ENCODE assay signal across 25 cellular contexts in the genomic region with DNA sequence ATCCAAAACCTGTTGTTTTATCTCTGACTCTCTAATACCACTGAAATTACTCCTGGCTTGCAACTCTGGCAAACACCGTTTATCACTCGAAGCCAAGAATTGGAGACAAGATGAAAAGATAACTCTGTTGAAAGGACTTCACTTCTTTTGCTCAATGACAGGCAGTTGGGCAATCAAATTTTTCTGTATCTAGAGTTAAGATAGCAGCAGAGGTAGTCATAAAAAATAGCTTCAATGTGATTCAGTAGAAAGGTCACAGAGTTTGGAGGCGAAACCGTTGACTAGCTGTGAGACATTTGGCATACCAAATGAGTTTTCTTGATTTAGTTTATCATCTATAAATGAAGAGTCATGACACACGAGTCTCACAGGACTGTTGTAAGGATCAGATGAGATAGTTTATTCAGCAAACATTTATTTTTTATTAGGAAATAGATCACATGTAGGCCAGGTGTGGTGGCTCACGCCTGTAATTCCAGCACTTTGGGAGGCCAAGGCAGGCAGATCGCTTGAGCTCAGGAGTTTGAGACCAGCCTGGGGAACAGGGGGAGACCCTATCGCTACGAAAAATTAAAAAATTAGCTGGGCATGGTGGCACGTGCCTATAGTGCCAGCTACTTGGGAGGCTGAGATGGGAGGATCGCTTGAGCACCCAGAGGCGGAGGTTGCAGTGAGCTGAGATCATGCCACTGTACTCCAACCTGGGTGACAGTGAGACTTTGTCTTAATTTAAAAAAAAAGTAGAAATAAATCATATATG. TPM values are rescaled to one million over a fixed set of nuclear protein-coding genes. Genes with fewer than 3 reads are reported as not detected.
DNase-seq lines count a peak whose midpoint lies in the region; ATAC-seq, FAIRE-seq and TF ChIP-seq lines count a peak whose summit lies in the region.
"Had no signal": no experiment of that assay in that cellular context is flagged by ENCODE, and none has a peak within 500 bp of the region (broad histone marks: within the 10 kb centered on the region; RNA-seq: fewer than 3 reads in every experiment).

No MANE protein-coding gene starts in this region.

- H4K20me1 ChIP-seq in PC-3 (ENCODE audit: low read length) = no peaks in the 10 kb centered on the region

- H3K9me3 ChIP-seq in CD4-positive, CD25-positive, alpha-beta regulatory T cell (ENCODE audit: control insufficient read depth in 2 of 2, low read length in 2 of 2) = no peaks in the 10 kb centered on the region
- no peaks in the 10 kb centered on the region for H3K9me3 ChIP-seq in PC-3 (ENCODE audit: low read length)
- H3K9me3 ChIP-seq in prostate gland = no peaks in the 10 kb centered on the region
- H3K9me3 ChIP-seq: HAP-1, thyroid gland had no signal

- no peak for TF ChIP-seq CTCF in PC-3 (conservative IDR thresholded peaks at IDR 0.05; ENCODE audit: low read depth, low read length)
- TF ChIP-seq CTCF in bronchial epithelial cell (IDR thresholded peaks at IDR 0.05; ENCODE audit: insufficient read depth, low read length, severe bottlenecking) = no peak
- no peak for TF ChIP-seq CTCF in prostate gland (IDR thresholded peaks at IDR 0.05)
- TF ChIP-seq CTCF in glutamatergic neuron (IDR thresholded peaks at IDR 0.05; ENCODE audit: partially characterized antibody, unreplicated experiment) = no peak

- POLR2A ChIA-PET in PC-3 (lab: Charles Lee; ENCODE audit: unreplicated experiment) (no interaction called here), T-cell (lab: Charles Lee) (no interaction called here)

- peak overlapping the region in 1 of 4 donors; percentile 43 for H3K4me3 Mint-ChIP-seq in CD4-positive, CD25-positive, alpha-beta regulatory T cell
- H3K4me3 Mint-ChIP-seq in T-cell (no peak overlapping the region), glutamatergic neuron (ENCODE audit: unreplicated experiment) (no peak overlapping the region)
- H3K4me3 Mint-ChIP-seq: CD8-positive, alpha-beta T cell; effector memory CD8-positive, alpha-beta T cell; neural progenitor cell; stimulated activated effector memory CD8-positive, alpha-beta T cell treated with anti-CD3 and anti-CD28 coated beads, Interleukin-12 subunit alpha, Interleukin-12 subunit beta, amount 100 ng/mL, for 72 hours had no signal

- intact Hi-C loops in PC-3 (cut with micrococcal nuclease) = loop anchor here (10.0 kb wide), 1 partner anchor 519 kb away; no protein-coding TSS in a partner anchor
- intact Hi-C loops in prostate gland (cut with DNase I) = no loop called here

- peaks cover 4% of the 10 kb centered on the region for H3K27me3 ChIP-seq in CD4-positive, CD25-positive, alpha-beta regulatory T cell (ENCODE audit: control insufficient read depth, insufficient read depth, low read length)
- H3K27me3 ChIP-seq in PC-3 (ENCODE audit: low read length) = no peaks in the 10 kb centered on the region
- no peaks in the 10 kb centered on the region for H3K27me3 ChIP-seq in bronchial epithelial cell (ENCODE audit: control insufficient read depth, insufficient read depth, low read length)
- H3K27me3 ChIP-seq in prostate gland (replicated peaks; ENCODE audit: insufficient read depth) = no peaks in the 10 kb centered on the region
- H3K27me3 ChIP-seq: thyroid gland had no signal

- no peak for FAIRE-seq in bronchial epithelial cell (lab: Jason Lieb, UNC)

- CTCF ChIA-PET in PC-3 (lab: Charles Lee) = interaction anchor here (1.4 kb wide), 1 partner anchor 79 kb away, joined by 3 read pairs; no protein-coding TSS in a partner anchor
- CTCF ChIA-PET in T-cell (lab: Charles Lee) = interaction anchor here in 1 of 2 donors (1.4 kb wide), 1 partner anchor 112 kb away, joined by 3 read pairs; no protein-coding TSS in a partner anchor

- no peaks in the 10 kb centered on the region for H3K27me3 Mint-ChIP-seq in CD4-positive, CD25-positive, alpha-beta regulatory T cell
- H3K27me3 Mint-ChIP-seq in T-cell = no peaks in the 10 kb centered on the region
- H3K27me3 Mint-ChIP-seq in glutamatergic neuron (ENCODE audit: unreplicated experiment) = peaks cover 2% of the 10 kb centered on the region
- H3K27me3 Mint-ChIP-seq: effector memory CD8-positive, alpha-beta T cell had no signal

- H2AFZ ChIP-seq in PC-3 (ENCODE audit: low read length) = no peak overlapping the region
- H2AFZ ChIP-seq: neural progenitor cell had no signal

- no peak overlapping the region for H3K27ac ChIP-seq in CD4-positive, CD25-positive, alpha-beta regulatory T cell (ENCODE audit: insufficient read depth, low read length, poor library complexity, severe bottlenecking)
- H3K27ac ChIP-seq in PC-3 (ENCODE audit: low read length) (peak overlapping the region; percentile 19; the same call in 1 of the 2 replicates), prostate gland (no peak overlapping the region)
- H3K27ac ChIP-seq: neural progenitor cell, SK-N-MC, thyroid gland had no signal

- peaks cover 13% of the 10 kb centered on the region for H3K4me1 ChIP-seq in CD4-positive, CD25-positive, alpha-beta regulatory T cell (ENCODE audit: control insufficient read depth, insufficient read depth, low read length, poor library complexity, severe bottlenecking)
- peaks cover 28% of the 10 kb centered on the region for H3K4me1 ChIP-seq in PC-3 (ENCODE audit: insufficient read depth, low read length)
- no peaks in the 10 kb centered on the region for H3K4me1 ChIP-seq in prostate gland (replicated peaks)
- H3K4me1 ChIP-seq: neural progenitor cell had no signal

- H3K4me2 ChIP-seq in PC-3 (ENCODE audit: low read length) = no peak overlapping the region
- H3K4me2 ChIP-seq: neural progenitor cell had no signal

- no peaks in the 10 kb centered on the region for H3K79me2 ChIP-seq in PC-3 (ENCODE audit: low read length)

- H3K9ac ChIP-seq in PC-3 (ENCODE audit: low read length) = no peak overlapping the region
- H3K9ac ChIP-seq: neural progenitor cell had no signal

- no peak overlapping the region for H3K4me3 ChIP-seq in CD4-positive, CD25-positive, alpha-beta regulatory T cell (ENCODE audit: low read depth, low read length)
- no peak overlapping the region for H3K4me3 ChIP-seq in PC-3 (ENCODE audit: low read length)
- no peak overlapping the region for H3K4me3 ChIP-seq in bronchial epithelial cell (ENCODE audit: low read depth, low read length)
- no peak overlapping the region for H3K4me3 ChIP-seq in prostate gland
- H3K4me3 ChIP-seq: HAP-1, neural progenitor cell, SK-N-MC, thyroid gland had no signal

- WGBS in prostate gland = 82% methylated on average over 12 of the region's 12 CpGs

- no peak for TF ChIP-seq POLR2A in prostate gland (IDR thresholded peaks at IDR 0.05)

- no peak for ATAC-seq in CD4-positive, CD25-positive, alpha-beta regulatory T cell (ENCODE audit: low read depth in 2 of 2)
- ATAC-seq in PC-3 (no peak), T-cell (replicated peaks in 1 of 4) (no peak)
- ATAC-seq: CD8-positive, alpha-beta T cell; effector memory CD8-positive, alpha-beta T cell; left lobe of liver; stimulated activated effector memory CD8-positive, alpha-beta T cell treated with anti-CD3 and anti-CD28 coated beads, Interleukin-12 subunit alpha, Interleukin-12 subunit beta, amount 100 ng/mL, for 72 hours had no signal

- no peaks in the 10 kb centered on the region for H3K9me2 ChIP-seq in PC-3 (replicated peaks; ENCODE audit: low read length)

- BruUV-seq in PC-3 (replicated peaks; lab: Mats Ljungman, UMichigan) = no TSS peak

- H3F3A ChIP-seq in PC-3 (ENCODE audit: low read length, unreplicated experiment) = no peaks in the 10 kb centered on the region

- H3K36me3 ChIP-seq in CD4-positive, CD25-positive, alpha-beta regulatory T cell (ENCODE audit: control insufficient read depth, insufficient read depth, low read length) = peaks cover 1% of the 10 kb centered on the region
- H3K36me3 ChIP-seq in PC-3 (ENCODE audit: low read depth, low read length) (no peaks in the 10 kb centered on the region), bronchial epithelial cell (ENCODE audit: control insufficient read depth, insufficient read depth, low read length) (no peaks in the 10 kb centered on the region), prostate gland (no peaks in the 10 kb centered on the region)
- H3K36me3 ChIP-seq: neural progenitor cell had no signal

- H3K4me1 Mint-ChIP-seq in CD4-positive, CD25-positive, alpha-beta regulatory T cell = peaks cover 0 to 16% (median 6%) of the 10 kb centered on the region in 4 donors
- H3K4me1 Mint-ChIP-seq in T-cell = peaks cover 8 to 17% (median 15%) of the 10 kb centered on the region in 3 donors
- peaks cover 10% of the 10 kb centered on the region for H3K4me1 Mint-ChIP-seq in glutamatergic neuron (ENCODE audit: low read depth, unreplicated experiment)

- DNase-seq in CD4-positive, CD25-positive, alpha-beta regulatory T cell = no peak
- DNase-seq in PC-3 (peak; percentile 72), bronchial epithelial cell (ENCODE audit: low read depth) (peak; percentile 81), kidney tubule cell (ENCODE audit: low spot score) (peak; percentile 74), GOT3 (lab: John Stamatoyannopoulos, UW) (no peak), T-cell (no peak), prostate gland (ENCODE audit: low spot score) (no peak), glutamatergic neuron (no peak)
- DNase-seq: activated CD4-positive, alpha-beta T cell treated with anti-CD3 and anti-CD28 coated beads for 4 hours; activated effector memory CD4-positive, alpha-beta T cell treated with Interleukin-2 at 50 U/mL for 16 hours; CD8-positive, alpha-beta T cell; cerebellar nuclear complex; DMS79; effector memory CD8-positive, alpha-beta T cell; foreskin melanocyte; KG1; NCI-H1105 treated with DMSO at 0.1 percent for 48 hours; NCI-H2107; NCI-H748 treated with DMSO at 0.1 percent for 48 hours; thyroid gland had no signal

- H3K9me3 Mint-ChIP-seq in CD4-positive, CD25-positive, alpha-beta regulatory T cell = peaks cover 0 to 4% (median 0%) of the 10 kb centered on the region in 7 donors
- peaks cover 0 to 4% (median 3%) of the 10 kb centered on the region in 3 donors for H3K9me3 Mint-ChIP-seq in T-cell
- no peaks in the 10 kb centered on the region for H3K9me3 Mint-ChIP-seq in glutamatergic neuron (ENCODE audit: unreplicated experiment)
- H3K9me3 Mint-ChIP-seq: effector memory CD8-positive, alpha-beta T cell; stimulated activated effector memory CD8-positive, alpha-beta T cell treated with anti-CD3 and anti-CD28 coated beads, Interleukin-12 subunit alpha, Interleukin-12 subunit beta, amount 100 ng/mL, for 72 hours had no signal

- peaks cover 15% of the 10 kb centered on the region for H3K36me3 Mint-ChIP-seq in CD4-positive, CD25-positive, alpha-beta regulatory T cell
- H3K36me3 Mint-ChIP-seq in T-cell (peaks cover 16% of the 10 kb centered on the region), glutamatergic neuron (ENCODE audit: unreplicated experiment) (peaks cover 7% of the 10 kb centered on the region)

- H3K27ac Mint-ChIP-seq in CD4-positive, CD25-positive, alpha-beta regulatory T cell = peak overlapping the region in 2 of 3 donors; percentile 6 to 28
- H3K27ac Mint-ChIP-seq in T-cell (peak overlapping the region in 1 of 2 donors; percentile 36), glutamatergic neuron (ENCODE audit: unreplicated experiment) (no peak overlapping the region)
- H3K27ac Mint-ChIP-seq: CD8-positive, alpha-beta T cell; effector memory CD8-positive, alpha-beta T cell; neural progenitor cell; stimulated activated effector memory CD8-positive, alpha-beta T cell treated with anti-CD3 and anti-CD28 coated beads, Interleukin-12 subunit alpha, Interleukin-12 subunit beta, amount 100 ng/mL, for 72 hours had no signal

RNA-seq across cellular contexts. Expression of a gene that starts 23.6 kb away (rescaled TPM):
- total RNA-seq in CD4-positive, CD25-positive, alpha-beta regulatory T cell = 44.6 TPM
- 100 to 1,000 TPM; 113 to 137 (median 115) TPM for polyA plus RNA-seq in CD4-positive, CD25-positive, alpha-beta regulatory T cell
- total RNA-seq in PC-3 (2014; rRNA removed) = 1.6 TPM in 1 of 2 replicates, not detected in the other
- 77.1 and 102 TPM in 2 replicates for total RNA-seq in bronchial epithelial cell
- total RNA-seq in T-cell = 10 to 100 TPM; 64.3 to 92.4 (median 85.3) TPM
- 10 to 100 TPM; 30.5 to 75.0 TPM for total RNA-seq in prostate gland
- 99.6 TPM for total RNA-seq in glutamatergic neuron (ENCODE audit: unreplicated experiment)

Comparison
In these comparisons a context has a peak if more than half of its experiments do, and no peak if none do; other contexts are left out.
1. DNase-seq: peak in PC-3 (single experiment), bronchial epithelial cell (single experiment) and kidney tubule cell (single experiment); none in CD4-positive, CD25-positive, alpha-beta regulatory T cell (0 of 3), GOT3 (single experiment), T-cell (0 of 34), prostate gland (single experiment) and glutamatergic neuron (single experiment).
2. RNA of a gene that starts 23.6 kb away (total RNA-seq): 99.6 TPM in glutamatergic neuron (single experiment), 64.3 to 92.4 TPM in T-cell, 77.1 to 102 TPM in bronchial epithelial cell, 30.5 to 75.0 TPM in prostate gland and 44.6 TPM in CD4-positive, CD25-positive, alpha-beta regulatory T cell (single experiment); 1.6 TPM in PC-3; every median in the first group is over 10 times any median in the second.